ENCODE assay signal across 17 cellular contexts in genomic region chr2:42938671-42939370, GRCh38.
"Had no signal": no experiment of that assay in that cellular context is flagged by ENCODE, and none has a peak within 500 bp of the region (broad histone marks: within the 10 kb centered on the region; RNA-seq: fewer than 3 reads in every experiment).

No MANE protein-coding gene starts in this region.

- H3K4me2 ChIP-seq: hepatocyte had no signal

- H2AFZ ChIP-seq: hepatocyte had no signal

- DNase-seq: activated CD4-positive, alpha-beta T cell treated with anti-CD3 and anti-CD28 coated beads, Interleukin-2, amount 50 U/mL, for 1 hour; activated CD8-positive, alpha-beta memory T cell treated with anti-CD3 and anti-CD28 coated beads for 24 hours; activated naive CD4-positive, alpha-beta T cell; activated naive CD8-positive, alpha-beta T cell treated with anti-CD3 and anti-CD28 coated beads, Interleukin-2, amount 10 ng/mL, durations not matched to agents 7 days and 5 days; anterior cingulate cortex; stimulated activated CD4-positive, alpha-beta T cell treated with anti-CD3 and anti-CD28 coated beads, Interleukin-15, amount 100 ng/mL, for 24 hours; stimulated activated CD4-positive, alpha-beta T cell treated with anti-CD3 and anti-CD28 coated beads, Interleukin-4, amount 100 ng/mL, for 1 hour; stimulated activated naive B cell treated with anti-CD40 and anti-IgM and Interleukin-4, amounts not matched to agents 10 μg/mL and 1 μg/mL and 100 μg/mL, for 72 hours; substantia nigra; T-helper 9 cell; upper lobe of right lung had no signal

- H3K36me3 ChIP-seq: ovary, upper lobe of right lung had no signal

- ATAC-seq: activated CD4-positive, CD25-positive, alpha-beta regulatory T cell treated with anti-CD3 and anti-CD28 coated beads, Interleukin-2, amount 50 U/mL, for 24 hours; left lobe of liver; stimulated activated naive B cell treated with anti-CD40 and anti-IgM and Interleukin-4, amounts not matched to agents 10 μg/mL and 1 μg/mL and 100 μg/mL, for 72 hours had no signal

- H3K27me3 ChIP-seq: hepatocyte, ovary, upper lobe of right lung had no signal

- H3K4me3 ChIP-seq: hepatocyte, ovary, SK-N-MC, upper lobe of right lung had no signal

- H3K9me3 ChIP-seq: ovary, upper lobe of right lung had no signal

- H3K27ac ChIP-seq: epithelial cell of prostate, hepatocyte, SK-N-MC, upper lobe of right lung had no signal
